28 cellular contexts compared by ENCODE assay signal in the genomic region with DNA sequence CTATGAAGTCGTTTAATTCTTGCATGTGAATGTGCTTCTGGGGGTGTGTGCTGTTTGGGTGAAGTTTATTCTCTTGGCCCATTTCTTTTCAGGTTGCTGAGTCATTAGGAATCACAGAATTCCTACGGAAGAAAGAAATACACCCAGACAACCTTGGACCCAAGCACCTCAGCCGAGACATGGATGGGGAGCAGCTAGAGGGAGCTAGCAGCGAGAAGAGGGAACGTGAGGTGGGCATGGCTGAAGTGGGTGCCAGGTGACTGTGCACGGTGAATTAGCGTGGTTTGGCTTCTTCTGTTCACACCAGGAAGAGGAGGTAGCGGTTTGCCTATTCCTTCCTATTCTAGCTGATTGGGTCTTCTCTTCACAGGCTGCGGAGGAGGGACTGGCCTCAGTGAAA.
"Had no signal": no experiment of that assay in that cellular context is flagged by ENCODE, and none has a peak within 500 bp of the region (broad histone marks: within the 10 kb centered on the region; RNA-seq: fewer than 3 reads in every experiment).

No MANE protein-coding gene starts in this region.

- H3K27me3 Mint-ChIP-seq: activated CD4-positive, alpha-beta memory T cell treated with anti-CD3 and anti-CD28 coated beads for 36 hours; activated naive CD8-positive, alpha-beta T cell treated with anti-CD3 and anti-CD28 coated beads for 36 hours; activated T-helper 17 cell treated with anti-CD3 and anti-CD28 coated beads, Interleukin-2, amount 50 U/mL, for 72 hours; dendritic cell treated with granulocyte-macrophage colony-stimulating factor and Interleukin-4, amounts not matched to agents 40 ng/mL and 50 ng/mL, for 4 days; natural killer cell treated with Interleukin-12 subunit alpha and Interleukin-12 subunit beta and Interleukin-15 and Interleukin-18, amount 100 ng/mL, for 72 hours; stimulated activated naive CD8-positive, alpha-beta T cell treated with anti-CD3 and anti-CD28 coated beads, Interleukin-15, amount 100 ng/mL, for 72 hours; T-helper 17 cell had no signal

- H3K9me3 ChIP-seq: neutrophil, ovary, psoas muscle, suprapubic skin, transverse colon, uterus had no signal

- H3K36me3 ChIP-seq: ovary, uterus had no signal

- H3K4me3 Mint-ChIP-seq: activated CD4-positive, alpha-beta memory T cell treated with anti-CD3 and anti-CD28 coated beads for 36 hours; activated naive CD8-positive, alpha-beta T cell treated with anti-CD3 and anti-CD28 coated beads for 36 hours; activated T-helper 17 cell treated with anti-CD3 and anti-CD28 coated beads, Interleukin-2, amount 50 U/mL, for 72 hours; dendritic cell treated with granulocyte-macrophage colony-stimulating factor and Interleukin-4, amounts not matched to agents 40 ng/mL and 50 ng/mL, for 4 days; natural killer cell treated with Interleukin-12 subunit alpha and Interleukin-12 subunit beta and Interleukin-15 and Interleukin-18, amount 100 ng/mL, for 72 hours; stimulated activated naive CD8-positive, alpha-beta T cell treated with anti-CD3 and anti-CD28 coated beads, Interleukin-15, amount 100 ng/mL, for 72 hours; T-helper 17 cell had no signal

- H3K27ac ChIP-seq: neutrophil, ovary, psoas muscle, suprapubic skin, transverse colon, uterus had no signal

- ATAC-seq: activated T-helper 17 cell treated with anti-CD3 and anti-CD28 coated beads, Interleukin-2, amount 50 U/mL, for 72 hours; esophagus mucosa; left ventricle myocardium superior; natural killer cell treated with Interleukin-12 subunit alpha and Interleukin-12 subunit beta and Interleukin-15 and Interleukin-18, amount 100 ng/mL, for 72 hours; psoas muscle; right cardiac atrium; stimulated activated naive CD8-positive, alpha-beta T cell treated with anti-CD3 and anti-CD28 coated beads, Interleukin-15, amount 100 ng/mL, for 72 hours; T-helper 17 cell had no signal

- H3K9me3 Mint-ChIP-seq: activated CD4-positive, alpha-beta memory T cell treated with anti-CD3 and anti-CD28 coated beads for 36 hours; activated naive CD8-positive, alpha-beta T cell treated with anti-CD3 and anti-CD28 coated beads for 36 hours; activated T-helper 17 cell treated with anti-CD3 and anti-CD28 coated beads, Interleukin-2, amount 50 U/mL, for 72 hours; dendritic cell treated with granulocyte-macrophage colony-stimulating factor and Interleukin-4, amounts not matched to agents 40 ng/mL and 50 ng/mL, for 4 days; natural killer cell treated with Interleukin-12 subunit alpha and Interleukin-12 subunit beta and Interleukin-15 and Interleukin-18, amount 100 ng/mL, for 72 hours; stimulated activated naive CD8-positive, alpha-beta T cell treated with anti-CD3 and anti-CD28 coated beads, Interleukin-15, amount 100 ng/mL, for 72 hours had no signal

- H3K27me3 ChIP-seq: neutrophil, ovary, suprapubic skin, transverse colon, uterus had no signal

- H3K4me1 Mint-ChIP-seq: activated naive CD8-positive, alpha-beta T cell treated with anti-CD3 and anti-CD28 coated beads for 36 hours; activated T-helper 17 cell treated with anti-CD3 and anti-CD28 coated beads, Interleukin-2, amount 50 U/mL, for 72 hours; stimulated activated naive CD8-positive, alpha-beta T cell treated with anti-CD3 and anti-CD28 coated beads, Interleukin-15, amount 100 ng/mL, for 72 hours had no signal

- H3K4me3 ChIP-seq: ovary, psoas muscle, suprapubic skin, transverse colon, uterus had no signal

- DNase-seq: activated CD4-positive, alpha-beta memory T cell treated with anti-CD3 and anti-CD28 coated beads for 36 hours; activated CD4-positive, alpha-beta T cell treated with anti-CD3 and anti-CD28 coated beads for 48 hours; activated naive CD4-positive, alpha-beta T cell treated with Interleukin-2 at 50 U/mL for 16 hours; activated naive CD8-positive, alpha-beta T cell treated with anti-CD3 and anti-CD28 coated beads for 36 hours; amniotic stem cell; cerebellar nuclear complex; effector CD8-positive, alpha-beta T cell; foreskin melanocyte; glutamatergic neuron; hippocampal formation; left ventricle myocardium superior; mammary epithelial cell; midbrain; psoas muscle; right cardiac atrium; stimulated activated CD4-positive, alpha-beta T cell treated with anti-CD3 and anti-CD28 coated beads, Interleukin-4, amount 100 ng/mL, for 4 hours; stimulated activated naive CD8-positive, alpha-beta T cell treated with anti-CD3 and anti-CD28 coated beads, Interleukin-15, amount 100 ng/mL, for 72 hours; SW 1271; T-helper 17 cell; transverse colon; uterus had no signal

- H3K27ac Mint-ChIP-seq: activated CD4-positive, alpha-beta memory T cell treated with anti-CD3 and anti-CD28 coated beads for 36 hours; activated naive CD8-positive, alpha-beta T cell treated with anti-CD3 and anti-CD28 coated beads for 36 hours; activated T-helper 17 cell treated with anti-CD3 and anti-CD28 coated beads, Interleukin-2, amount 50 U/mL, for 72 hours; dendritic cell treated with granulocyte-macrophage colony-stimulating factor and Interleukin-4, amounts not matched to agents 40 ng/mL and 50 ng/mL, for 4 days; natural killer cell treated with Interleukin-12 subunit alpha and Interleukin-12 subunit beta and Interleukin-15 and Interleukin-18, amount 100 ng/mL, for 72 hours; stimulated activated naive CD8-positive, alpha-beta T cell treated with anti-CD3 and anti-CD28 coated beads, Interleukin-15, amount 100 ng/mL, for 72 hours had no signal

- H3K4me1 ChIP-seq: psoas muscle, suprapubic skin, transverse colon, uterus had no signal
